In the genomic region with DNA sequence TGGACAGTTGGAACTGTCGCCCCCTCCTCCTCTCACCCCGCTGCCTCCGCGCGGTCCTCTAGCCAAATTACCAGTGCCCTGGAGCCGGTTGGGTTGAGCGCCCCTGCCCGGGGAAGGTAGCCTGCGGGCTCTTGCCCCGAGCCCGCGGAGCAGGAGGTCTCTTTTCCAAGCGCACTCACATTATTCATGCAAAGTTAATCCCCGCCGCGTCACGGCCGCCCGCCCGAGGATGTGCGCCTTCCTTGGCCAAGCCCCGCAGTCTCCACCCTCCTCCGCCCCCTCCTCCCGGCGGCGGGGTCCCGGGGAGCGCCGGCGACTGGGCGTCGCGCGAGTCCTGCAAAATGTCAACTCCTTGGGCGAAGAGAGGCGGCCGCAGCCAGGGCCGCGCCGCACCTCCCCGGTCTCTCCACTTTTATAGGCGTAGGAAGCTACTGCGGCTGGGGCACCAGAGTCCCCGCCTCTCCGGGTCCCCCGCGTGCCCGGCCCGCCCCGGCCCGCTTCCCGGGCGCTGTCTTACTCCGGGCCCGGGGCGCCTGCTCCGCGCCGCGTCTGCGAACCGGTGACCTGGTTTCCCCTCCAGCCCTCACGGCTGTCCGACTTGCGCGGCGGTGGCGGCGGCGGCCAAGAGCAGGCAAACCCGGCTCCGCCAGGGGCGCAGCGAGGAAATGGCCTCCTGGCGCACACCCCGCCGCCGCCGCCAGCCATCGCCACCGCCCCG, we compare ENCODE assay signal across 8 cellular contexts. TPM values are rescaled to one million over a fixed set of nuclear protein-coding genes. Genes with fewer than 3 reads are reported as not detected.
DNase-seq lines count a peak whose midpoint lies in the region; ATAC-seq, FAIRE-seq and TF ChIP-seq lines count a peak whose summit lies in the region.

Gene THRB (minus strand): TSS at position 235 of the 718 bp plus-strand sequence.

- H3K4me3 Mint-ChIP-seq in stimulated activated naive CD8-positive, alpha-beta T cell treated with anti-CD3 and anti-CD28 coated beads, Interleukin-15, Interleukin-2, amounts not matched to agents 100 ng/mL and 50 ng/mL, for 24 hours, result peak within 1 kb of the TSS; percentile 65

- no peaks in the 10 kb centered on the region for H3F3A ChIP-seq in PC-3 (ENCODE audit: low read length, unreplicated experiment)

- no peaks in the 10 kb centered on the region for H3K9me2 ChIP-seq in PC-3 (replicated peaks; ENCODE audit: low read length)

- POLR2A ChIA-PET in PC-3 (lab: Charles Lee; ENCODE audit: unreplicated experiment), result interaction anchor here (0.6 kb wide), 3 partner anchors 97 to 1359 kb away, joined by 3 read pairs; no protein-coding TSS in a partner anchor

- H3K27me3 ChIP-seq in PC-3 (ENCODE audit: low read length) (no peaks in the 10 kb centered on the region), liver (ENCODE audit: control insufficient read depth in 4 of 4, insufficient read depth in 4 of 4, low read length in 3 of 4) (no peaks in the 10 kb centered on the region)

- peak within 1 kb of the TSS; percentile 79 for H3K9ac ChIP-seq in PC-3 (ENCODE audit: low read length)
- peak within 1 kb of the TSS; percentile 94 to 98 for H3K9ac ChIP-seq in liver (ENCODE audit: low read depth in 1 of 2, low read length in 2 of 2)

- 2% methylated on average over 82 of the region's 82 CpGs for WGBS in liver

- peak within 1 kb of the TSS; percentile 93 for H2AFZ ChIP-seq in PC-3 (ENCODE audit: low read length)

- peak within 1 kb of the TSS; percentile 73 for H3K27ac ChIP-seq in PC-3 (ENCODE audit: low read length)
- H3K27ac ChIP-seq in liver (ENCODE audit: low read depth in 1 of 2, low read length in 2 of 2), result peak within 1 kb of the TSS; percentile 98 to 100

- TF ChIP-seq CTCF in D721Med (IDR thresholded peaks at IDR 0.05; ENCODE audit: insufficient read depth, missing control alignments), result no peak
- TF ChIP-seq CTCF in PC-3 (conservative IDR thresholded peaks at IDR 0.05; ENCODE audit: low read depth, low read length), result no peak
- TF ChIP-seq CTCF in liver (IDR thresholded peaks at IDR 0.05; ENCODE audit: low read depth, low read length, missing input control), result peak; percentile 15

- CTCF ChIA-PET in PC-3 (lab: Charles Lee), result interaction anchor here (0.6 to 1.0 kb wide), 3 partner anchors 26 to 309 kb away, joined by 4 to 5 read pairs (median 4); no protein-coding TSS in a partner anchor

- H3K79me2 ChIP-seq in PC-3 (ENCODE audit: low read length), result peaks cover 45% of the 10 kb centered on the region

- no peaks in the 10 kb centered on the region for H4K20me1 ChIP-seq in PC-3 (ENCODE audit: low read length)

- ATAC-seq in GM21786 (IDR thresholded peaks at IDR 0.05; ENCODE audit: unreplicated experiment) (peak; percentile 42), PC-3 (peak; percentile 55), HG02870 (IDR thresholded peaks at IDR 0.05; ENCODE audit: unreplicated experiment) (no peak)

- peak; percentile 67 for DNase-seq in D721Med (ENCODE audit: insufficient read length, low spot score)
- peak; percentile 72 for DNase-seq in PC-3
- DNase-seq in ecto neural progenitor cell (ENCODE audit: low spot score), result peak; percentile 83
- DNase-seq in central memory CD4-positive, alpha-beta T cell, result no peak

- H3K4me3 ChIP-seq in PC-3 (ENCODE audit: low read length) (peak within 1 kb of the TSS; percentile 95), liver (ENCODE audit: low read depth in 1 of 3, low read length in 3 of 3) (peak within 1 kb of the TSS; percentile 87 to 91 (median 88))

- no peak for TF ChIP-seq RAD21 in liver (IDR thresholded peaks at IDR 0.05)

- intact Hi-C loops in PC-3 (cut with micrococcal nuclease), result loop anchor here (1.0 to 10.0 kb wide), 10 partner anchors 20 to 500 kb away; no protein-coding TSS in a partner anchor

- peak within 1 kb of the TSS; percentile 90 for H3K4me2 ChIP-seq in PC-3 (ENCODE audit: low read length)

- no peaks in the 10 kb centered on the region for H3K9me3 ChIP-seq in PC-3 (ENCODE audit: low read length)
- H3K9me3 ChIP-seq in liver (ENCODE audit: control insufficient read depth in 4 of 4, low read length in 3 of 4), result no peaks in the 10 kb centered on the region

- no peaks in the 10 kb centered on the region for H3K9me3 Mint-ChIP-seq in stimulated activated naive CD8-positive, alpha-beta T cell treated with anti-CD3 and anti-CD28 coated beads, Interleukin-15, Interleukin-2, amounts not matched to agents 100 ng/mL and 50 ng/mL, for 24 hours

- H3K27ac Mint-ChIP-seq in stimulated activated naive CD8-positive, alpha-beta T cell treated with anti-CD3 and anti-CD28 coated beads, Interleukin-15, Interleukin-2, amounts not matched to agents 100 ng/mL and 50 ng/mL, for 24 hours, result no peak within 1 kb of the TSS

- H3K4me1 ChIP-seq in PC-3 (ENCODE audit: insufficient read depth, low read length) (peaks cover 54% of the 10 kb centered on the region), liver (ENCODE audit: control insufficient read depth in 4 of 4, insufficient read depth in 4 of 4, low read length in 3 of 4) (peaks cover 4 to 34% (median 18%) of the 10 kb centered on the region in 4 donors)

- H3K27me3 Mint-ChIP-seq in stimulated activated naive CD8-positive, alpha-beta T cell treated with anti-CD3 and anti-CD28 coated beads, Interleukin-15, Interleukin-2, amounts not matched to agents 100 ng/mL and 50 ng/mL, for 24 hours, result peaks cover 70% of the 10 kb centered on the region

- H3K4me1 Mint-ChIP-seq in stimulated activated naive CD8-positive, alpha-beta T cell treated with anti-CD3 and anti-CD28 coated beads, Interleukin-15, Interleukin-2, amounts not matched to agents 100 ng/mL and 50 ng/mL, for 24 hours (ENCODE audit: low read depth), result peaks cover 12% of the 10 kb centered on the region

- H3K36me3 ChIP-seq in PC-3 (ENCODE audit: low read depth, low read length) (no peaks in the 10 kb centered on the region), liver (ENCODE audit: control insufficient read depth in 4 of 4, insufficient read depth in 3 of 4, low read depth in 1 of 4, low read length in 3 of 4) (no peaks in the 10 kb centered on the region)

- BruUV-seq in PC-3 (replicated peaks; lab: Mats Ljungman, UMichigan), result no TSS peak

- no peak for FAIRE-seq in D721Med (lab: Jason Lieb, UNC)

- H3K36me3 Mint-ChIP-seq in stimulated activated naive CD8-positive, alpha-beta T cell treated with anti-CD3 and anti-CD28 coated beads, Interleukin-15, Interleukin-2, amounts not matched to agents 100 ng/mL and 50 ng/mL, for 24 hours (ENCODE audit: low read depth), result no peaks in the 10 kb centered on the region

TF ChIP-seq in liver, 16 proteins besides CTCF, POLR2A, EP300 and RAD21:
- no peak for TF ChIP-seq NR2F2 (IDR thresholded peaks at IDR 0.05)
- TF ChIP-seq, protein P1, sequence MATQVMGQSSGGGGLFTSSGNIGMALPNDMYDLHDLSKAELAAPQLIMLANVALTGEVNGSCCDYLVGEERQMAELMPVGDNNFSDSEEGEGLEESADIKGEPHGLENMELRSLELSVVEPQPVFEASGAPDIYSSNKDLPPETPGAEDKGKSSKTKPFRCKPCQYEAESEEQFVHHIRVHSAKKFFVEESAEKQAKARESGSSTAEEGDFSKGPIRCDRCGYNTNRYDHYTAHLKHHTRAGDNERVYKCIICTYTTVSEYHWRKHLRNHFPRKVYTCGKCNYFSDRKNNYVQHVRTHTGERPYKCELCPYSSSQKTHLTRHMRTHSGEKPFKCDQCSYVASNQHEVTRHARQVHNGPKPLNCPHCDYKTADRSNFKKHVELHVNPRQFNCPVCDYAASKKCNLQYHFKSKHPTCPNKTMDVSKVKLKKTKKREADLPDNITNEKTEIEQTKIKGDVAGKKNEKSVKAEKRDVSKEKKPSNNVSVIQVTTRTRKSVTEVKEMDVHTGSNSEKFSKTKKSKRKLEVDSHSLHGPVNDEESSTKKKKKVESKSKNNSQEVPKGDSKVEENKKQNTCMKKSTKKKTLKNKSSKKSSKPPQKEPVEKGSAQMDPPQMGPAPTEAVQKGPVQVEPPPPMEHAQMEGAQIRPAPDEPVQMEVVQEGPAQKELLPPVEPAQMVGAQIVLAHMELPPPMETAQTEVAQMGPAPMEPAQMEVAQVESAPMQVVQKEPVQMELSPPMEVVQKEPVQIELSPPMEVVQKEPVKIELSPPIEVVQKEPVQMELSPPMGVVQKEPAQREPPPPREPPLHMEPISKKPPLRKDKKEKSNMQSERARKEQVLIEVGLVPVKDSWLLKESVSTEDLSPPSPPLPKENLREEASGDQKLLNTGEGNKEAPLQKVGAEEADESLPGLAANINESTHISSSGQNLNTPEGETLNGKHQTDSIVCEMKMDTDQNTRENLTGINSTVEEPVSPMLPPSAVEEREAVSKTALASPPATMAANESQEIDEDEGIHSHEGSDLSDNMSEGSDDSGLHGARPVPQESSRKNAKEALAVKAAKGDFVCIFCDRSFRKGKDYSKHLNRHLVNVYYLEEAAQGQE (IDR thresholded peaks at IDR 0.05), result peak; percentile 59
TF ChIP-seq in liver: peak in this region for 1.

RNA-seq across cellular contexts. Expression of gene THRB, which starts in this region (rescaled TPM):
- total RNA-seq in PC-3 (2014; rRNA removed) (7.0 and 9.7 TPM in 2 replicates), liver (10 to 100 TPM; 10.8 to 23.9 TPM)
- polyA plus RNA-seq in liver, result 1 to 10 TPM; 5.9 to 7.8 TPM
